ENCODE assay signal across 14 cellular contexts in genomic region chr2:12514631-12515437, GRCh38.
DNase-seq lines count a peak whose midpoint lies in the region; ATAC-seq, FAIRE-seq and TF ChIP-seq lines count a peak whose summit lies in the region.
"Had no signal": no experiment of that assay in that cellular context is flagged by ENCODE, and none has a peak within 500 bp of the region (broad histone marks: within the 10 kb centered on the region; RNA-seq: fewer than 3 reads in every experiment).

No MANE protein-coding gene starts in this region.

- dilution Hi-C loops in keratinocyte (cut with MboI; ENCODE audit: extremely low pct_ligation_motif_present, low sequenced_read_pairs) = no loop called here

- H3K9ac ChIP-seq in keratinocyte (ENCODE audit: control insufficient read depth, extremely low read depth, insufficient read depth, low read length) = no peak overlapping the region

- ATAC-seq in GM23338 (no peak), GM18861 (IDR thresholded peaks at IDR 0.05; ENCODE audit: unreplicated experiment) (no peak), GM18498 (IDR thresholded peaks at IDR 0.05; ENCODE audit: unreplicated experiment) (no peak), WTC11 (no peak)

- H3K4me2 ChIP-seq in GM23338 (no peak overlapping the region), keratinocyte (ENCODE audit: control insufficient read depth, extremely low read depth, insufficient read depth, low read depth, low read length) (no peak overlapping the region)

- TF ChIP-seq CTCF in C4-2B (conservative IDR thresholded peaks at IDR 0.05) (no peak), GM23338 (conservative IDR thresholded peaks at IDR 0.05; ENCODE audit: low read depth in 2 of 2) (no peak), keratinocyte (optimal IDR thresholded peaks at IDR 0.05 in 1 of 3, IDR thresholded peaks at IDR 0.05 in 1 of 3, conservative IDR thresholded peaks at IDR 0.05 in 1 of 3; ENCODE audit: extremely low read depth in 1 of 3, insufficient read depth in 2 of 3, low read length in 3 of 3) (no peak), WTC11 (IDR thresholded peaks at IDR 0.05) (no peak)

- no peaks in the 10 kb centered on the region for H3K9me3 ChIP-seq in keratinocyte (ENCODE audit: control insufficient read depth, low read depth, low read length)
- H3K9me3 ChIP-seq: SJSA1 had no signal

- no peak overlapping the region for H3K27ac Mint-ChIP-seq in GM23338
- peak overlapping the region; percentile 26 for H3K27ac Mint-ChIP-seq in activated CD4-positive, alpha-beta memory T cell treated with anti-CD3 and anti-CD28 coated beads for 36 hours
- no peak overlapping the region for H3K27ac Mint-ChIP-seq in WTC11
- H3K27ac Mint-ChIP-seq: naive B cell had no signal

- H3K36me3 ChIP-seq in GM23338 (ENCODE audit: insufficient read depth) (no peaks in the 10 kb centered on the region), keratinocyte (ENCODE audit: control insufficient read depth in 2 of 2, extremely low read depth in 1 of 2, insufficient read depth in 2 of 2, low read length in 2 of 2) (no peaks in the 10 kb centered on the region)
- H3K36me3 ChIP-seq: SJSA1 had no signal

- H3K4me3 Mint-ChIP-seq in GM23338 (no peak overlapping the region), WTC11 (no peak overlapping the region)
- H3K4me3 Mint-ChIP-seq in activated CD4-positive, alpha-beta memory T cell treated with anti-CD3 and anti-CD28 coated beads for 36 hours = peak overlapping the region; percentile 9
- H3K4me3 Mint-ChIP-seq: naive B cell had no signal

- peaks cover 4% of the 10 kb centered on the region; the same call in 1 of the 2 replicates for H3K9me2 ChIP-seq in GM23338 (ENCODE audit: insufficient read depth)

- H3K27ac ChIP-seq in C4-2B (peak overlapping the region; percentile 16; the same call in 1 of the 2 replicates), GM23338 (ENCODE audit: low read depth) (no peak overlapping the region), keratinocyte (ENCODE audit: control insufficient read depth, insufficient read depth, low read length) (no peak overlapping the region)
- H3K27ac ChIP-seq: SJSA1 had no signal

- H3K27me3 Mint-ChIP-seq in GM23338 (ENCODE audit: insufficient read depth, low read depth, poor library complexity) (no peaks in the 10 kb centered on the region), WTC11 (ENCODE audit: low read depth) (no peaks in the 10 kb centered on the region)
- no peaks in the 10 kb centered on the region for H3K27me3 Mint-ChIP-seq in activated CD4-positive, alpha-beta memory T cell treated with anti-CD3 and anti-CD28 coated beads for 36 hours

- POLR2A ChIA-PET in activated CD4-positive, alpha-beta memory T cell treated with anti-CD3 and anti-CD28 coated beads for 36 hours (lab: Charles Lee) = interaction anchor here (0.9 kb wide), 1 partner anchor 84 kb away, joined by 3 read pairs; no protein-coding TSS in a partner anchor
- POLR2A ChIA-PET in WTC11 (lab: Charles Lee) = no interaction called here

- H3K4me1 ChIP-seq in GM23338 (ENCODE audit: insufficient read depth) = no peaks in the 10 kb centered on the region
- peaks cover 6% of the 10 kb centered on the region for H3K4me1 ChIP-seq in keratinocyte (ENCODE audit: control insufficient read depth, extremely low read depth, insufficient read depth, low read length)

- H2AFZ ChIP-seq in GM23338 (peak overlapping the region; percentile 34), keratinocyte (ENCODE audit: control insufficient read depth, low read length) (no peak overlapping the region)

- H3K79me2 ChIP-seq in GM23338 (replicated peaks; ENCODE audit: insufficient read depth) = no peaks in the 10 kb centered on the region
- no peaks in the 10 kb centered on the region for H3K79me2 ChIP-seq in keratinocyte (ENCODE audit: control insufficient read depth, insufficient read depth, low read length)

- no peaks in the 10 kb centered on the region for H3K27me3 ChIP-seq in GM23338 (ENCODE audit: insufficient read depth)
- no peaks in the 10 kb centered on the region for H3K27me3 ChIP-seq in keratinocyte (ENCODE audit: control insufficient read depth, extremely low read depth, insufficient read depth, low read length)
- H3K27me3 ChIP-seq: SJSA1 had no signal

- CTCF ChIA-PET in activated CD4-positive, alpha-beta memory T cell treated with anti-CD3 and anti-CD28 coated beads for 36 hours (lab: Charles Lee) = interaction anchor here (0.8 kb wide), 1 partner anchor 202 kb away, joined by 3 read pairs; the partner anchor contains the start of gene TRIB2
- CTCF ChIA-PET in WTC11 (lab: Charles Lee) = no interaction called here

- no peaks in the 10 kb centered on the region for H3K9me1 ChIP-seq in keratinocyte (ENCODE audit: control insufficient read depth, extremely low read depth, insufficient read depth, low read length)

- H3K4me1 Mint-ChIP-seq in GM23338 (no peaks in the 10 kb centered on the region), WTC11 (no peaks in the 10 kb centered on the region)
- peaks cover 46% of the 10 kb centered on the region for H3K4me1 Mint-ChIP-seq in activated CD4-positive, alpha-beta memory T cell treated with anti-CD3 and anti-CD28 coated beads for 36 hours (ENCODE audit: low read depth)

- H3K9me3 Mint-ChIP-seq in GM23338 (no peaks in the 10 kb centered on the region), WTC11 (peaks cover 13% of the 10 kb centered on the region; the same call in 1 of the 2 replicates)
- no peaks in the 10 kb centered on the region for H3K9me3 Mint-ChIP-seq in activated CD4-positive, alpha-beta memory T cell treated with anti-CD3 and anti-CD28 coated beads for 36 hours

- DNase-seq in GM23338 (ENCODE audit: low spot score) (no peak), keratinocyte (ENCODE audit: low read depth, low spot score) (no peak), WTC11 (ENCODE audit: low spot score) (no peak), globus pallidus (ENCODE audit: low spot score) (no peak)
- peak; percentile 54 for DNase-seq in activated CD4-positive, alpha-beta memory T cell treated with anti-CD3 and anti-CD28 coated beads for 36 hours
- DNase-seq: C1 segment of cervical spinal cord, MV-4-11, naive B cell, NCI-H69 had no signal

- no peaks in the 10 kb centered on the region for H4K20me1 ChIP-seq in GM23338 (replicated peaks; ENCODE audit: insufficient read depth)
- H4K20me1 ChIP-seq in keratinocyte (ENCODE audit: control insufficient read depth, extremely low read depth, insufficient read depth, low read length) = no peaks in the 10 kb centered on the region

- FAIRE-seq in keratinocyte (lab: Jason Lieb, UNC) = peak; percentile 58

- H3F3A ChIP-seq in GM23338 (replicated peaks; ENCODE audit: low read depth) = no peaks in the 10 kb centered on the region

- intact Hi-C loops in activated CD4-positive, alpha-beta memory T cell treated with anti-CD3 and anti-CD28 coated beads for 36 hours (cut with micrococcal nuclease) = loop anchor here (1.0 kb wide), 1 partner anchor 11 kb away; no protein-coding TSS in a partner anchor

- no peaks in the 10 kb centered on the region for H3K36me3 Mint-ChIP-seq in GM23338 (ENCODE audit: low read depth)
- peaks cover 5% of the 10 kb centered on the region for H3K36me3 Mint-ChIP-seq in activated CD4-positive, alpha-beta memory T cell treated with anti-CD3 and anti-CD28 coated beads for 36 hours
- no peaks in the 10 kb centered on the region for H3K36me3 Mint-ChIP-seq in WTC11

- H3K4me3 ChIP-seq in GM23338 (no peak overlapping the region), keratinocyte (ENCODE audit: control insufficient read depth in 2 of 3, extremely low read depth in 1 of 3, insufficient read depth in 2 of 3, low read depth in 1 of 3, low read length in 3 of 3) (no peak overlapping the region)
- H3K4me3 ChIP-seq: SJSA1, skin epidermis had no signal

TF ChIP-seq in GM23338, 12 proteins besides CTCF, POLR2A, EP300 and RAD21 (continues in another document):
- TF ChIP-seq NANOG (IDR thresholded peaks at IDR 0.05; ENCODE audit: borderline replicate concordance) (no peak), ZNF331 (CRISPR knock-in tag; IDR thresholded peaks at IDR 0.05; ENCODE audit: low read depth) (no peak), EZH2 (IDR thresholded peaks at IDR 0.05; ENCODE audit: low read depth, unreplicated experiment) (no peak), CREB1 (CRISPR knock-in tag; IDR thresholded peaks at IDR 0.05; ENCODE audit: low read depth) (no peak), STAT1 (IDR thresholded peaks at IDR 0.05; ENCODE audit: unreplicated experiment) (no peak)

TF ChIP-seq in WTC11, 78 proteins besides CTCF, POLR2A, EP300 and RAD21 (continues in another document):
- TF ChIP-seq ZNF219 (CRISPR knock-in tag; IDR thresholded peaks at IDR 0.05; ENCODE audit: borderline replicate concordance) = no peak
- no peak for TF ChIP-seq TEAD4 (CRISPR knock-in tag; IDR thresholded peaks at IDR 0.05)
- no peak for TF ChIP-seq STAT6 (CRISPR knock-in tag; conservative IDR thresholded peaks at IDR 0.05; ENCODE audit: low read depth)
- TF ChIP-seq SMAD3 (CRISPR knock-in tag; IDR thresholded peaks at IDR 0.05; ENCODE audit: borderline replicate concordance) = no peak
- TF ChIP-seq NR1H2 (CRISPR knock-in tag; IDR thresholded peaks at IDR 0.05) = no peak
